In the genomic region with DNA sequence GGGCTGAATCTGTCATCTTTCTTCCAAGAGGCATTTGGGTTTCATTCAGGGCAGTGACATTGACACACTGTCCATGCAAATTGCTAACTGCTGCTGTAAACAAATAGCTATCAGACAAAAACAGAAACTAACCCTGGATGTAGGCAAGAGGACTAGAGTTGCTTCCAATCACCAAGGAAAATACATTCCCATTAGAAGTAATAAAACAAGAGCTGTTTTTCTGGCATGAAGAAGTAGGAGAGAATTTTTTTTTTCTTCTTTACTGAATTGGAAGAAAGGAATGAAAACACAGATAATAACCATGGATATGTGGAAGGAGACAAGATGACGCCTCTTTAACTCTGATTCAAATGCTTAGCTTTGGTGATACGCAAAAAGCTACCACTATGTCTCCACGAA, we compare ENCODE assay signal across 13 cellular contexts. TPM values are rescaled to one million over a fixed set of nuclear protein-coding genes. Genes with fewer than 3 reads are reported as not detected.
DNase-seq lines count a peak whose midpoint lies in the region; ATAC-seq and TF ChIP-seq lines count a peak whose summit lies in the region.
"Had no signal": no experiment of that assay in that cellular context is flagged by ENCODE, and none has a peak within 500 bp of the region (broad histone marks: within the 10 kb centered on the region; RNA-seq: fewer than 3 reads in every experiment).

No MANE protein-coding gene starts in this region.

- H3K27ac ChIP-seq in GM23248 (peak overlapping the region; percentile 98), breast epithelium (peak overlapping the region; percentile 34 to 49), hepatocyte (peak overlapping the region; percentile 60), suprapubic skin (peak overlapping the region; percentile 59)
- H3K27ac ChIP-seq: brain microvascular endothelial cell, prostate gland had no signal

- H3K9me2 ChIP-seq in GM23248 (ENCODE audit: insufficient read depth) (no peaks in the 10 kb centered on the region), hepatocyte (replicated peaks; ENCODE audit: insufficient read depth) (no peaks in the 10 kb centered on the region)

- H3K27me3 ChIP-seq in GM23248 (replicated peaks; ENCODE audit: insufficient read depth): no peaks in the 10 kb centered on the region
- no peaks in the 10 kb centered on the region for H3K27me3 ChIP-seq in breast epithelium
- no peaks in the 10 kb centered on the region for H3K27me3 ChIP-seq in hepatocyte
- H3K27me3 ChIP-seq in suprapubic skin: no peaks in the 10 kb centered on the region
- H3K27me3 ChIP-seq: brain microvascular endothelial cell had no signal

- no peak for TF ChIP-seq POLR2A in breast epithelium (IDR thresholded peaks at IDR 0.05)
- TF ChIP-seq POLR2A in suprapubic skin (IDR thresholded peaks at IDR 0.05): no peak

- in situ Hi-C loops in GM23248 (cut with MboI): no loop called here

- H4K20me1 ChIP-seq in GM23248 (ENCODE audit: insufficient read depth): no peaks in the 10 kb centered on the region
- no peaks in the 10 kb centered on the region for H4K20me1 ChIP-seq in hepatocyte (ENCODE audit: insufficient read depth, poor library complexity, severe bottlenecking)

- intact Hi-C loops in breast epithelium (cut with DNase I; ENCODE audit: low total_unique reads): no loop called here

- H3K9me3 ChIP-seq in GM23248 (ENCODE audit: low read depth) (no peaks in the 10 kb centered on the region), breast epithelium (no peaks in the 10 kb centered on the region), hepatocyte (ENCODE audit: low read depth) (no peaks in the 10 kb centered on the region), suprapubic skin (no peaks in the 10 kb centered on the region)
- H3K9me3 ChIP-seq: prostate gland had no signal

- no peak for TF ChIP-seq CTCF in breast epithelium (IDR thresholded peaks at IDR 0.05)
- no peak for TF ChIP-seq CTCF in hepatocyte (IDR thresholded peaks at IDR 0.05; ENCODE audit: poor library complexity)
- no peak for TF ChIP-seq CTCF in suprapubic skin (IDR thresholded peaks at IDR 0.05)
- TF ChIP-seq CTCF in foreskin fibroblast (IDR thresholded peaks at IDR 0.05; ENCODE audit: low read depth, low read length): no peak

- peaks cover 27% of the 10 kb centered on the region for H3K4me1 ChIP-seq in GM23248 (ENCODE audit: insufficient read depth)
- no peaks in the 10 kb centered on the region for H3K4me1 ChIP-seq in breast epithelium
- peaks cover 13% of the 10 kb centered on the region for H3K4me1 ChIP-seq in hepatocyte (ENCODE audit: insufficient read depth)
- peaks cover 10% of the 10 kb centered on the region for H3K4me1 ChIP-seq in suprapubic skin
- H3K4me1 ChIP-seq: prostate gland had no signal

- H3K36me3 ChIP-seq in GM23248 (ENCODE audit: low read depth) (no peaks in the 10 kb centered on the region), breast epithelium (no peaks in the 10 kb centered on the region), hepatocyte (replicated peaks; ENCODE audit: insufficient read depth, low read depth) (no peaks in the 10 kb centered on the region), suprapubic skin (peaks cover 9% of the 10 kb centered on the region)
- H3K36me3 ChIP-seq: brain microvascular endothelial cell, prostate gland had no signal

- peaks cover 31% of the 10 kb centered on the region for H3F3A ChIP-seq in GM23248 (ENCODE audit: insufficient read depth)

- H3K79me2 ChIP-seq in GM23248 (ENCODE audit: insufficient read depth) (no peaks in the 10 kb centered on the region), hepatocyte (no peaks in the 10 kb centered on the region)

- peak overlapping the region; percentile 73 for H2AFZ ChIP-seq in GM23248
- H2AFZ ChIP-seq in hepatocyte: no peak overlapping the region

- WGBS in GM23248 (ENCODE audit: low coverage in 1 of 2, low lambda C conversion rate in 2 of 2, missing lambda C conversion rate in 2 of 2), 2 experiments: 5 to 14% methylated on average over 3 of the region's 3 CpGs
- 82% methylated on average over 3 of the region's 3 CpGs for WGBS in hepatocyte (ENCODE audit: low lambda C conversion rate, missing lambda C conversion rate)
- 69% methylated on average over 3 of the region's 3 CpGs for WGBS in suprapubic skin

- H3K4me3 ChIP-seq in GM23248: peak overlapping the region; percentile 65
- H3K4me3 ChIP-seq in breast epithelium: peak overlapping the region in 1 of 3 donors; percentile 9
- H3K4me3 ChIP-seq in hepatocyte: no peak overlapping the region
- no peak overlapping the region for H3K4me3 ChIP-seq in suprapubic skin
- H3K4me3 ChIP-seq in foreskin fibroblast (ENCODE audit: low read depth in 1 of 2, low read length in 2 of 2): peak overlapping the region in 1 of 2 donors; percentile 25
- H3K4me3 ChIP-seq: prostate gland had no signal

- peak overlapping the region; percentile 83 for H3K4me2 ChIP-seq in GM23248 (ENCODE audit: unreplicated experiment)
- H3K4me2 ChIP-seq in hepatocyte: peak overlapping the region; percentile 40

- no peak for ATAC-seq in HG03135 (IDR thresholded peaks at IDR 0.05; ENCODE audit: unreplicated experiment)
- ATAC-seq: activated T-cell treated with anti-CD3 and anti-CD28 coated beads, Interleukin-2, amount 50 U/mL, for 4 hours; stimulated activated naive CD8-positive, alpha-beta T cell treated with anti-CD3 and anti-CD28 coated beads, Interleukin-15, amount 100 ng/mL, for 72 hours had no signal

- peak overlapping the region; percentile 86 for H3K9ac ChIP-seq in GM23248

- peak; percentile 88 for DNase-seq in GM23248
- no peak for DNase-seq in breast epithelium (ENCODE audit: low spot score in 2 of 2)
- DNase-seq in hepatocyte (ENCODE audit: low spot score): no peak
- no peak for DNase-seq in suprapubic skin (ENCODE audit: low spot score in 2 of 2)
- DNase-seq in stimulated activated CD4-positive, alpha-beta T cell treated with anti-CD3 and anti-CD28 coated beads, Interleukin-4, amount 100 ng/mL, for 1 hour: no peak
- DNase-seq in foreskin fibroblast: no peak
- no peak for DNase-seq in activated CD4-positive, CD25-positive, alpha-beta regulatory T cell (lab: John Stamatoyannopoulos, UW)
- DNase-seq: activated T-cell treated with anti-CD3 and anti-CD28 coated beads, Interleukin-2, amount 50 U/mL, for 4 hours; brain microvascular endothelial cell; stimulated activated naive CD8-positive, alpha-beta T cell treated with anti-CD3 and anti-CD28 coated beads, Interleukin-15, amount 100 ng/mL, for 72 hours had no signal

- no peak for TF ChIP-seq EP300 in suprapubic skin (IDR thresholded peaks at IDR 0.05)

RNA-seq across cellular contexts. Expression of a gene that starts 58.9 kb away (rescaled TPM):
- total RNA-seq in GM23248 (2014; rRNA removed; shearing (Covaris generic)): 32.2 and 38.7 TPM in 2 replicates
- polyA plus RNA-seq in GM23248 (2016; fragmentation: Nextera tagmentation; extraction: Ambion mirVana) (39.8 and 41.7 TPM in 2 replicates), hepatocyte (1.6 and 1.9 TPM in 2 replicates)
- total RNA-seq in breast epithelium (10 to 100 TPM in 2 of 3 donors, 1 to 10 TPM in 1; 5.9 to 60.0 (median 34.1) TPM), hepatocyte (3.8 and 5.1 TPM in 2 replicates), suprapubic skin (10 to 100 TPM in 1 of 4 donors, 1 to 10 TPM in 3; 3.3 to 10.8 (median 3.5) TPM)
- total RNA-seq: activated T-cell treated with anti-CD3 and anti-CD28 coated beads, Interleukin-2, amount 50 U/mL, for 4 hours; endothelial cell of umbilical vein had no signal

Comparison
In these comparisons a context has a peak if more than half of its experiments do, and no peak if none do; other contexts are left out.
1. H3K27ac ChIP-seq: peak in every context shown above with its lines; median percentile 98 in GM23248; 60 in hepatocyte; 59 in suprapubic skin; 42 in breast epithelium.